9 cellular contexts compared by ENCODE assay signal in the genomic region with DNA sequence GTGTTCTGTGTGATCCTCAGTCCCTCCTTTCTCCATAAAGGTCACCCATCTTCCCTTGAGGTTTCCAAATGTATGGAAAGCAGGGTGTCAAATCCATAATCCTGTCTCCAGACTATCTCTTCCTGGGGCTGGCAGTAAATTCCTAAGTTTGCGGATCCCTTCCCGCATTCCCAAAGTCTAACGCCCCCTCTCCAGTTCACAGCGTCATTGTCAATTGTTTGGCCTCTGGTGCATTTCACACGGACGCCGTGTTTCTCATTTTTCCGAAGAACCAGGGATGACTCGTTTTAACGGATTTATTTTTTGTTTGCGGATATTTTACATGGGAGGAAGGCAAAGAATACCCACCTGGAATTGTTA. TPM values are rescaled to one million over a fixed set of nuclear protein-coding genes. Genes with fewer than 3 reads are reported as not detected.
DNase-seq lines count a peak whose midpoint lies in the region; ATAC-seq, FAIRE-seq and TF ChIP-seq lines count a peak whose summit lies in the region.
"Had no signal": no experiment of that assay in that cellular context is flagged by ENCODE, and none has a peak within 500 bp of the region (broad histone marks: within the 10 kb centered on the region; RNA-seq: fewer than 3 reads in every experiment).

No MANE protein-coding gene starts in this region.

- H3K9me3 ChIP-seq in liver (ENCODE audit: control insufficient read depth in 4 of 4, low read length in 3 of 4) (peaks cover 23 to 54% (median 32%) of the 10 kb centered on the region in 4 donors), HepG2 (ENCODE audit: low read length) (peaks cover 9% of the 10 kb centered on the region), mesenchymal stem cell (ENCODE audit: control insufficient read depth, low read length) (peaks cover 91% of the 10 kb centered on the region)

- ATAC-seq in HepG2 (no peak), naive B cell (ENCODE audit: low read depth in 2 of 2) (no peak), HG03139 (IDR thresholded peaks at IDR 0.05; ENCODE audit: unreplicated experiment) (no peak), GM21737 (IDR thresholded peaks at IDR 0.05; ENCODE audit: unreplicated experiment) (no peak), GM21825 (IDR thresholded peaks at IDR 0.05; ENCODE audit: unreplicated experiment) (no peak)

- no peak overlapping the region for H2AK5ac ChIP-seq in mesenchymal stem cell (ENCODE audit: low read length, severe bottlenecking)

- H3K79me1 ChIP-seq in mesenchymal stem cell (replicated peaks; ENCODE audit: low read length, poor library complexity, severe bottlenecking): peaks cover 3% of the 10 kb centered on the region

- H3K4me2 ChIP-seq in HepG2 (ENCODE audit: low read depth, low read length): no peak overlapping the region
- no peak overlapping the region for H3K4me2 ChIP-seq in mesenchymal stem cell (ENCODE audit: low read length, poor library complexity, severe bottlenecking)

- H3K27ac Mint-ChIP-seq in naive B cell: peak overlapping the region; percentile 81 to 92 (median 86)

- H3K9me3 Mint-ChIP-seq in naive B cell: peaks cover 1 to 26% (median 22%) of the 10 kb centered on the region in 7 donors

- no peak overlapping the region for H3K4ac ChIP-seq in mesenchymal stem cell (ENCODE audit: low read depth in 1 of 2, low read length in 2 of 2)

- CTCF ChIA-PET in HepG2 (lab: Yijun Ruan, JAX; ENCODE audit: low intra/inter-chr PET ratio, low total read pairs): no interaction called here

- TF ChIP-seq RAD21 in liver (IDR thresholded peaks at IDR 0.05) (no peak), HepG2 (CRISPR knock-in tag; IDR thresholded peaks at IDR 0.05) (no peak)

- H3K27me3 ChIP-seq in liver (ENCODE audit: control insufficient read depth in 4 of 4, insufficient read depth in 4 of 4, low read length in 3 of 4): no peaks in the 10 kb centered on the region
- H3K27me3 ChIP-seq in HepG2 (ENCODE audit: control insufficient read depth in 1 of 2, insufficient read depth in 2 of 2, low read length in 2 of 2): no peaks in the 10 kb centered on the region
- H3K27me3 ChIP-seq in dorsolateral prefrontal cortex: no peaks in the 10 kb centered on the region
- no peaks in the 10 kb centered on the region for H3K27me3 ChIP-seq in mesenchymal stem cell (ENCODE audit: control insufficient read depth in 1 of 2, insufficient read depth in 1 of 2, low read length in 2 of 2)
- H3K27me3 ChIP-seq: MG63 had no signal

- H3K4me1 Mint-ChIP-seq in naive B cell: peaks cover 16 to 36% (median 24%) of the 10 kb centered on the region in 3 donors

- H3K36me3 ChIP-seq in liver (ENCODE audit: control insufficient read depth in 4 of 4, insufficient read depth in 3 of 4, low read depth in 1 of 4, low read length in 3 of 4) (peaks cover 2 to 11% (median 5%) of the 10 kb centered on the region in 4 donors), HepG2 (replicated peaks in 1 of 2; ENCODE audit: control insufficient read depth in 1 of 2, insufficient read depth in 2 of 2, low read length in 2 of 2) (peaks cover 0 to under 1% of the 10 kb centered on the region in 2 experiments; a peak in 1 of 5 replicates), mesenchymal stem cell (ENCODE audit: control insufficient read depth in 1 of 2, insufficient read depth in 2 of 2, low read depth in 1 of 2, low read length in 2 of 2) (peaks cover 20% of the 10 kb centered on the region in 2 experiments)

- no TSS peak for BruUV-seq in HepG2 (replicated peaks; lab: Mats Ljungman, UMichigan)

- 10% methylated on average over 11 of the region's 11 CpGs for WGBS in liver
- WGBS in HepG2 (ENCODE audit: low lambda C conversion rate): 94% methylated on average over 11 of the region's 11 CpGs
- WGBS in mesenchymal stem cell: 50% methylated on average over 11 of the region's 11 CpGs

- H3K9ac ChIP-seq in liver (ENCODE audit: low read depth in 1 of 2, low read length in 2 of 2) (no peak overlapping the region), HepG2 (ENCODE audit: insufficient read depth, low read depth, low read length) (no peak overlapping the region), mesenchymal stem cell (ENCODE audit: low read length) (no peak overlapping the region)

- no peak for FAIRE-seq in HepG2 (lab: Jason Lieb, UNC)

- H3K27ac ChIP-seq in liver (ENCODE audit: low read depth in 1 of 2, low read length in 2 of 2) (peak overlapping the region; percentile 23 to 36), HepG2 (ENCODE audit: extremely low read length, insufficient read depth, low read length) (no peak overlapping the region), dorsolateral prefrontal cortex (peak overlapping the region in 42 of 59 donors; percentile 4 to 91 (median 68)), mesenchymal stem cell (ENCODE audit: low read length, poor library complexity, severe bottlenecking) (no peak overlapping the region)

- H3K4me3 ChIP-seq in liver (ENCODE audit: low read depth in 1 of 3, low read length in 3 of 3): peak overlapping the region; percentile 41 to 75 (median 51)
- H3K4me3 ChIP-seq in HepG2 (replicated peaks in 1 of 3; ENCODE audit: insufficient read depth in 1 of 3, low read depth in 2 of 3, low read length in 3 of 3): no peak overlapping the region
- H3K4me3 ChIP-seq in dorsolateral prefrontal cortex: peak overlapping the region; percentile 62 to 96 (median 86)
- H3K4me3 ChIP-seq in mesenchymal stem cell (ENCODE audit: insufficient read depth in 1 of 2, low read depth in 1 of 2, low read length in 2 of 2): peak overlapping the region in 1 of 2 experiments; percentile 53
- H3K4me3 ChIP-seq: MG63 had no signal

- peak overlapping the region; percentile 88 to 96 (median 94) for H3K4me3 Mint-ChIP-seq in naive B cell

- no peak overlapping the region for H2BK5ac ChIP-seq in mesenchymal stem cell (ENCODE audit: low read depth, low read length, poor library complexity, severe bottlenecking)

- H2AFZ ChIP-seq in HepG2 (ENCODE audit: low read length) (no peak overlapping the region), mesenchymal stem cell (ENCODE audit: low read depth, low read length) (no peak overlapping the region)

- TF ChIP-seq CTCF in liver (IDR thresholded peaks at IDR 0.05; ENCODE audit: low read depth, low read length, missing input control) (no peak), HepG2 (CRISPR knock-in tag; IDR thresholded peaks at IDR 0.05) (no peak), dorsolateral prefrontal cortex (IDR thresholded peaks at IDR 0.05 in 54 of 56, conservative IDR thresholded peaks at IDR 0.05 in 2 of 56; ENCODE audit: low read depth in 1 of 56, partially characterized antibody in 56 of 56) (no peak)

- TF ChIP-seq POLR2A in HepG2 (IDR thresholded peaks at IDR 0.05; ENCODE audit: insufficient read depth in 1 of 2, low read depth in 2 of 2, low read length in 2 of 2): no peak

- H3K23ac ChIP-seq in mesenchymal stem cell (ENCODE audit: low read length in 2 of 2): no peak overlapping the region

- in situ Hi-C loops in HepG2 (cut with HindIII; ENCODE audit: extremely low pct_ligation_motif_present, low pct_unique_long_range_greater_than_20kb): no loop called here

- no peak overlapping the region for H2BK15ac ChIP-seq in mesenchymal stem cell (ENCODE audit: low read depth, poor library complexity, severe bottlenecking)

- intact Hi-C loops in HepG2 (cut with micrococcal nuclease; ENCODE audit: unreplicated experiment): no loop called here
- intact Hi-C loops in dorsolateral prefrontal cortex (cut with DNase I): no loop called here

- no peaks in the 10 kb centered on the region for H4K20me1 ChIP-seq in HepG2 (ENCODE audit: insufficient read depth, low read length)

- H3K36me3 Mint-ChIP-seq in naive B cell: peaks cover 15 to 18% of the 10 kb centered on the region in 2 donors

- H3K4me1 ChIP-seq in liver (ENCODE audit: control insufficient read depth in 4 of 4, insufficient read depth in 4 of 4, low read length in 3 of 4) (peaks cover 0 to 8% (median 2%) of the 10 kb centered on the region in 4 donors), HepG2 (ENCODE audit: insufficient read depth, low read length) (no peaks in the 10 kb centered on the region), mesenchymal stem cell (ENCODE audit: control insufficient read depth, insufficient read depth, low read depth, low read length) (no peaks in the 10 kb centered on the region)

- H3K79me2 ChIP-seq in HepG2 (ENCODE audit: insufficient read depth, low read length): no peaks in the 10 kb centered on the region

- H3K14ac ChIP-seq in mesenchymal stem cell (ENCODE audit: low read length in 2 of 2): no peak overlapping the region

- no peak overlapping the region for H4K8ac ChIP-seq in mesenchymal stem cell (ENCODE audit: low read length)

- no peak overlapping the region for H2BK12ac ChIP-seq in mesenchymal stem cell (ENCODE audit: low read length in 2 of 2)

- POLR2A ChIA-PET in HepG2 (lab: Yijun Ruan, JAX): no interaction called here

- H3K27me3 Mint-ChIP-seq in naive B cell: no peaks in the 10 kb centered on the region

- H3K18ac ChIP-seq in mesenchymal stem cell (ENCODE audit: low read depth in 1 of 2, low read length in 2 of 2): no peak overlapping the region

- H2BK120ac ChIP-seq in mesenchymal stem cell (ENCODE audit: low read depth, low read length): no peak overlapping the region

- DNase-seq in HepG2 (ENCODE audit: low spot score) (no peak), dorsolateral prefrontal cortex (no peak), naive B cell (no peak), mesenchymal stem cell (no peak)
- DNase-seq: MG63 had no signal

- TF ChIP-seq EP300 in HepG2 (IDR thresholded peaks at IDR 0.05; ENCODE audit: low read depth in 2 of 2, low read length in 2 of 2) (no peak), HepG2 (CRISPR knock-in tag; IDR thresholded peaks at IDR 0.05; ENCODE audit: borderline replicate concordance) (no peak)

- no peak overlapping the region for H4K91ac ChIP-seq in mesenchymal stem cell (ENCODE audit: low read length)

RNA-seq across cellular contexts. Expression of gene ZNF136, which starts 32.6 kb away (rescaled TPM):
- total RNA-seq in liver (1 to 10 TPM; 4.5 to 5.8 TPM), HepG2 (2016; rRNA removed; fragmentation: Illumina TruSeq; extraction: Trizol) (10.2 and 16.6 TPM in 2 replicates), dorsolateral prefrontal cortex (10 to 100 TPM in 99 of 120 experiments, 1 to 10 TPM in 21; 5.2 to 18.6 (median 12.9) TPM)
- polyA plus RNA-seq in liver (1 to 10 TPM in 1 of 2 donors, under 1 TPM in 1; 0.92 to 2.1 TPM), HepG2 (2011; rRNA removed) (1.8 and 2.5 TPM in 2 replicates), naive B cell (ENCODE audit: low read depth in 6 of 6) (10 to 100 TPM; 21.6 to 33.2 (median 25.2) TPM)
- 0.91 and 1.9 TPM in 2 replicates for total RNA-seq in HepG2 (2016; cell fraction: cytosol; rRNA removed; fragmentation: Illumina TruSeq; extraction: Trizol; ENCODE audit: low read depth)
- total RNA-seq in HepG2 (2016; cell fraction: insoluble cytoplasmic fraction; rRNA removed; fragmentation: Illumina TruSeq; extraction: Trizol): 9.2 and 18.5 TPM in 2 replicates
- total RNA-seq in HepG2 (2016; cell fraction: membrane; rRNA removed; fragmentation: Illumina TruSeq; extraction: Trizol): 4.5 and 5.0 TPM in 2 replicates
- 8.1 and 11.9 TPM in 2 replicates for total RNA-seq in HepG2 (2016; cell fraction: nucleus; rRNA removed; fragmentation: Illumina TruSeq; extraction: Trizol)
- polyA plus RNA-seq in HepG2 (2011; cell fraction: cytosol; rRNA removed): 0.97 and 1.4 TPM in 2 replicates
- polyA plus RNA-seq in HepG2 (2011; cell fraction: nucleus; rRNA removed): 1.2 and 1.5 TPM in 2 replicates
- polyA plus RNA-seq in HepG2 (2012): 2.4 and 4.4 TPM in 2 replicates
- polyA plus RNA-seq in HepG2 (2016; cell fraction: cytosol; fragmentation: Illumina TruSeq; extraction: Trizol; ENCODE audit: low read depth): 0.11 and 0.18 TPM in 2 replicates
- 6.4 and 8.7 TPM in 2 replicates for polyA plus RNA-seq in HepG2 (2016; cell fraction: insoluble cytoplasmic fraction; fragmentation: Illumina TruSeq; extraction: Trizol; ENCODE audit: low read depth)
- 0.77 and 0.81 TPM in 2 replicates for polyA plus RNA-seq in HepG2 (2016; cell fraction: membrane; fragmentation: Illumina TruSeq; extraction: Trizol; ENCODE audit: low read depth)
- 7.5 and 9.6 TPM in 2 replicates for polyA plus RNA-seq in HepG2 (2016; cell fraction: nucleus; fragmentation: Illumina TruSeq; extraction: Trizol; ENCODE audit: insufficient read depth, low read depth)
- polyA minus RNA-seq in HepG2 (2011; rRNA and poly(A)+ RNA removed; ENCODE audit: low replicate concordance): 1.7 and 2.6 TPM in 2 replicates
- polyA minus RNA-seq in HepG2 (2011; cell fraction: cytosol; rRNA and poly(A)+ RNA removed): 4.0 and 4.6 TPM in 2 replicates
- 12.9 and 13.3 TPM in 2 replicates for polyA minus RNA-seq in HepG2 (2011; cell fraction: nucleus; rRNA and poly(A)+ RNA removed)
- polyA plus RNA-seq in mesenchymal stem cell (2013, experiment 1 of 2): 2.3 TPM
- polyA plus RNA-seq in mesenchymal stem cell (2013, experiment 2 of 2): 2.7 TPM

RNA-seq across cellular contexts. Expression of gene ZNF625, which starts 38.9 kb away (rescaled TPM):
- total RNA-seq in liver: 1 to 10 TPM; 2.5 to 3.8 TPM
- polyA plus RNA-seq in liver: under 1 TPM in 1 of 2 donors, not detected in 1; 0.20 TPM
- total RNA-seq in HepG2 (2016; rRNA removed; fragmentation: Illumina TruSeq; extraction: Trizol): 12.2 and 17.7 TPM in 2 replicates
- 4.0 and 5.6 TPM in 2 replicates for total RNA-seq in HepG2 (2016; cell fraction: cytosol; rRNA removed; fragmentation: Illumina TruSeq; extraction: Trizol; ENCODE audit: low read depth)
- 12.8 and 16.1 TPM in 2 replicates for total RNA-seq in HepG2 (2016; cell fraction: insoluble cytoplasmic fraction; rRNA removed; fragmentation: Illumina TruSeq; extraction: Trizol)
- 8.5 and 10.2 TPM in 2 replicates for total RNA-seq in HepG2 (2016; cell fraction: membrane; rRNA removed; fragmentation: Illumina TruSeq; extraction: Trizol)
- 11.3 and 11.7 TPM in 2 replicates for total RNA-seq in HepG2 (2016; cell fraction: nucleus; rRNA removed; fragmentation: Illumina TruSeq; extraction: Trizol)
- 1.7 and 1.8 TPM in 2 replicates for polyA plus RNA-seq in HepG2 (2011; rRNA removed)
- polyA plus RNA-seq in HepG2 (2011; cell fraction: cytosol; rRNA removed): 0.75 and 1.1 TPM in 2 replicates
- 0.80 and 1.6 TPM in 2 replicates for polyA plus RNA-seq in HepG2 (2011; cell fraction: nucleus; rRNA removed)
- 0.97 and 2.8 TPM in 2 replicates for polyA plus RNA-seq in HepG2 (2012)
- polyA plus RNA-seq in HepG2 (2016; cell fraction: cytosol; fragmentation: Illumina TruSeq; extraction: Trizol; ENCODE audit: low read depth): 0.83 and 0.84 TPM in 2 replicates
- 4.9 and 5.1 TPM in 2 replicates for polyA plus RNA-seq in HepG2 (2016; cell fraction: insoluble cytoplasmic fraction; fragmentation: Illumina TruSeq; extraction: Trizol; ENCODE audit: low read depth)
- 0.44 and 2.1 TPM in 2 replicates for polyA plus RNA-seq in HepG2 (2016; cell fraction: membrane; fragmentation: Illumina TruSeq; extraction: Trizol; ENCODE audit: low read depth)
- 6.4 and 8.2 TPM in 2 replicates for polyA plus RNA-seq in HepG2 (2016; cell fraction: nucleus; fragmentation: Illumina TruSeq; extraction: Trizol; ENCODE audit: insufficient read depth, low read depth)
- polyA minus RNA-seq in HepG2 (2011; rRNA and poly(A)+ RNA removed; ENCODE audit: low replicate concordance): 2.5 TPM in 1 of 2 replicates, not detected in the other
- polyA minus RNA-seq in HepG2 (2011; cell fraction: cytosol; rRNA and poly(A)+ RNA removed): 4.0 and 5.1 TPM in 2 replicates
- 6.4 and 11.6 TPM in 2 replicates for polyA minus RNA-seq in HepG2 (2011; cell fraction: nucleus; rRNA and poly(A)+ RNA removed)
- total RNA-seq in dorsolateral prefrontal cortex: 10 to 100 TPM in 29 of 120 experiments, 1 to 10 TPM in 91; 3.4 to 13.4 (median 8.8) TPM
- 1 to 10 TPM in 2 of 6 donors, under 1 TPM in 3, not detected in 1; 0.47 to 1.2 (median 0.95) TPM for polyA plus RNA-seq in naive B cell (ENCODE audit: low read depth in 6 of 6)
- 2.9 TPM for polyA plus RNA-seq in mesenchymal stem cell (2013, experiment 1 of 2)
- 2.9 TPM for polyA plus RNA-seq in mesenchymal stem cell (2013, experiment 2 of 2)

RNA-seq across cellular contexts. Expression of gene ZNF20, which starts 55.3 kb away (rescaled TPM):
- total RNA-seq in liver (1 to 10 TPM; 1.2 to 1.8 TPM), HepG2 (2016; rRNA removed; fragmentation: Illumina TruSeq; extraction: Trizol) (8.0 and 9.7 TPM in 2 replicates), dorsolateral prefrontal cortex (1 to 10 TPM in 113 of 120 experiments, under 1 TPM in 6, not detected in 1; 0.81 to 9.8 (median 3.0) TPM)
- polyA plus RNA-seq in liver (1 to 10 TPM in 1 of 2 donors, under 1 TPM in 1; 0.13 to 1.0 TPM), HepG2 (2011; rRNA removed) (1.6 and 2.1 TPM in 2 replicates), naive B cell (ENCODE audit: low read depth in 6 of 6) (1 to 10 TPM; 1.8 to 5.5 (median 2.9) TPM)
- 2.7 and 3.1 TPM in 2 replicates for total RNA-seq in HepG2 (2016; cell fraction: cytosol; rRNA removed; fragmentation: Illumina TruSeq; extraction: Trizol; ENCODE audit: low read depth)
- 5.1 and 6.9 TPM in 2 replicates for total RNA-seq in HepG2 (2016; cell fraction: insoluble cytoplasmic fraction; rRNA removed; fragmentation: Illumina TruSeq; extraction: Trizol)
- total RNA-seq in HepG2 (2016; cell fraction: membrane; rRNA removed; fragmentation: Illumina TruSeq; extraction: Trizol): 3.9 and 4.1 TPM in 2 replicates
- total RNA-seq in HepG2 (2016; cell fraction: nucleus; rRNA removed; fragmentation: Illumina TruSeq; extraction: Trizol): 8.4 and 11.2 TPM in 2 replicates
- polyA plus RNA-seq in HepG2 (2011; cell fraction: cytosol; rRNA removed): 0.81 and 1.1 TPM in 2 replicates
- 1.2 and 2.1 TPM in 2 replicates for polyA plus RNA-seq in HepG2 (2011; cell fraction: nucleus; rRNA removed)
- 0.87 and 2.7 TPM in 2 replicates for polyA plus RNA-seq in HepG2 (2012)
- 1.1 and 1.2 TPM in 2 replicates for polyA plus RNA-seq in HepG2 (2016; cell fraction: cytosol; fragmentation: Illumina TruSeq; extraction: Trizol; ENCODE audit: low read depth)
- 3.1 and 3.2 TPM in 2 replicates for polyA plus RNA-seq in HepG2 (2016; cell fraction: insoluble cytoplasmic fraction; fragmentation: Illumina TruSeq; extraction: Trizol; ENCODE audit: low read depth)
- polyA plus RNA-seq in HepG2 (2016; cell fraction: membrane; fragmentation: Illumina TruSeq; extraction: Trizol; ENCODE audit: low read depth): 0.98 and 1.8 TPM in 2 replicates
- 1.9 and 6.8 TPM in 2 replicates for polyA plus RNA-seq in HepG2 (2016; cell fraction: nucleus; fragmentation: Illumina TruSeq; extraction: Trizol; ENCODE audit: insufficient read depth, low read depth)
- polyA minus RNA-seq in HepG2 (2011; rRNA and poly(A)+ RNA removed; ENCODE audit: low replicate concordance): 0.44 and 2.9 TPM in 2 replicates
- polyA minus RNA-seq in HepG2 (2011; cell fraction: cytosol; rRNA and poly(A)+ RNA removed): 3.0 and 3.2 TPM in 2 replicates
- polyA minus RNA-seq in HepG2 (2011; cell fraction: nucleus; rRNA and poly(A)+ RNA removed): 5.0 and 6.2 TPM in 2 replicates
- 3.8 TPM for polyA plus RNA-seq in mesenchymal stem cell (2013, experiment 1 of 2)
- 3.7 TPM for polyA plus RNA-seq in mesenchymal stem cell (2013, experiment 2 of 2)

Comparison
In these comparisons a context has a peak if more than half of its experiments do, and no peak if none do; other contexts are left out.
1. H3K27ac ChIP-seq: peak in liver (2 of 2) and dorsolateral prefrontal cortex (42 of 59); none in HepG2 (single experiment) and mesenchymal stem cell (single experiment).
2. H3K4me3 ChIP-seq: peak in liver (3 of 3) and dorsolateral prefrontal cortex (59 of 59); none in HepG2 (0 of 3).